In genomic region chr9:97852399-97853055, GRCh38 we compare ENCODE assay signal across 11 cellular contexts. TPM values are rescaled to one million over a fixed set of nuclear protein-coding genes. Genes with fewer than 3 reads are reported as not detected.
DNase-seq lines count a peak whose midpoint lies in the region; ATAC-seq and TF ChIP-seq lines count a peak whose summit lies in the region.
"Had no signal": no experiment of that assay in that cellular context is flagged by ENCODE, and none has a peak within 500 bp of the region (broad histone marks: within the 10 kb centered on the region; RNA-seq: fewer than 3 reads in every experiment).

No MANE protein-coding gene starts in this region.

- intact Hi-C loops in right cardiac atrium (cut with DNase I) (no loop called here), ascending aorta (cut with DNase I) (no loop called here)
- intact Hi-C loops in naive thymus-derived CD4-positive, alpha-beta T cell (cut with micrococcal nuclease), result loop anchor here (5.0 kb wide), 3 partner anchors 50 to 155 kb away; partner anchors contain the start of gene XPA (in 1 of the 2)

- H3K36me3 Mint-ChIP-seq in naive thymus-derived CD4-positive, alpha-beta T cell, result peaks cover 0 to 6% (median 0%) of the 10 kb centered on the region in 5 donors
- H3K36me3 Mint-ChIP-seq: activated naive CD8-positive, alpha-beta T cell treated with anti-CD3 and anti-CD28 coated beads, Interleukin-2, amount 10 ng/mL, durations not matched to agents 7 days and 5 days had no signal

- peak overlapping the region in 3 of 9 donors; percentile 21 to 52 (median 38) for H3K27ac Mint-ChIP-seq in naive thymus-derived CD4-positive, alpha-beta T cell
- H3K27ac Mint-ChIP-seq: activated naive CD8-positive, alpha-beta T cell treated with anti-CD3 and anti-CD28 coated beads, Interleukin-2, amount 10 ng/mL, durations not matched to agents 7 days and 5 days had no signal

- H3K4me3 ChIP-seq in right cardiac atrium (ENCODE audit: low read length) (peak overlapping the region; percentile 12), right atrium auricular region (peak overlapping the region in 1 of 2 donors; percentile 44), ascending aorta (peak overlapping the region; percentile 18 to 59)
- H3K4me3 ChIP-seq in naive thymus-derived CD4-positive, alpha-beta T cell (ENCODE audit: low read length), result peak overlapping the region; percentile 19

- TF ChIP-seq CTCF in right atrium auricular region (IDR thresholded peaks at IDR 0.05), result no peak
- no peak for TF ChIP-seq CTCF in ascending aorta (IDR thresholded peaks at IDR 0.05)

- CTCF ChIA-PET in naive thymus-derived CD4-positive, alpha-beta T cell (lab: Charles Lee), result interaction anchor here (1.0 kb wide), 1 partner anchor 13 kb away, joined by 3 read pairs; no protein-coding TSS in a partner anchor

- DNase-seq in right cardiac atrium (no peak), right atrium auricular region (ENCODE audit: low spot score) (no peak), ascending aorta (ENCODE audit: low spot score in 2 of 2) (no peak), SW480 (ENCODE audit: low spot score) (no peak), NOMO-1 treated with dmso at 0.1 percent for 144 hours (lab: John Stamatoyannopoulos, UW; ENCODE audit: unreplicated experiment) (no peak), mucosa of gallbladder (ENCODE audit: low spot score) (no peak)
- DNase-seq in naive thymus-derived CD4-positive, alpha-beta T cell, result peak in 1 of 9 donors; percentile 22
- DNase-seq: Caco-2 had no signal

- peaks cover 0 to 17% (median 0%) of the 10 kb centered on the region in 11 donors for H3K9me3 Mint-ChIP-seq in naive thymus-derived CD4-positive, alpha-beta T cell
- H3K9me3 Mint-ChIP-seq: activated naive CD8-positive, alpha-beta T cell treated with anti-CD3 and anti-CD28 coated beads, Interleukin-2, amount 10 ng/mL, durations not matched to agents 7 days and 5 days had no signal

- H3K27me3 ChIP-seq in right cardiac atrium (ENCODE audit: control insufficient read depth, insufficient read depth) (no peaks in the 10 kb centered on the region), right atrium auricular region (peaks cover 43 to 70% of the 10 kb centered on the region in 2 donors), ascending aorta (peaks cover 31% of the 10 kb centered on the region)
- H3K27me3 ChIP-seq in naive thymus-derived CD4-positive, alpha-beta T cell (ENCODE audit: control insufficient read depth in 2 of 2, insufficient read depth in 2 of 2, low read length in 2 of 2), result peaks cover 12 to 49% of the 10 kb centered on the region in 2 donors

- H3K4me1 Mint-ChIP-seq in naive thymus-derived CD4-positive, alpha-beta T cell, result peaks cover 5 to 43% (median 26%) of the 10 kb centered on the region in 7 donors

- H3K27ac ChIP-seq in right cardiac atrium (ENCODE audit: low read length) (no peak overlapping the region), right atrium auricular region (no peak overlapping the region), ascending aorta (no peak overlapping the region)
- H3K27ac ChIP-seq in naive thymus-derived CD4-positive, alpha-beta T cell (ENCODE audit: low read depth, low read length), result no peak overlapping the region

- H3K27me3 Mint-ChIP-seq in naive thymus-derived CD4-positive, alpha-beta T cell, result peaks cover 62 to 87% (median 71%) of the 10 kb centered on the region in 5 donors

- H3K4me3 Mint-ChIP-seq in naive thymus-derived CD4-positive, alpha-beta T cell, result peak overlapping the region; percentile 9 to 80 (median 64)

- 3% methylated on average over 34 of the region's 34 CpGs for WGBS in right cardiac atrium

- no peaks in the 10 kb centered on the region for H3K9me3 ChIP-seq in right cardiac atrium (ENCODE audit: control insufficient read depth, low read length)
- no peaks in the 10 kb centered on the region for H3K9me3 ChIP-seq in right atrium auricular region
- H3K9me3 ChIP-seq in ascending aorta, result no peaks in the 10 kb centered on the region
- H3K9me3 ChIP-seq in naive thymus-derived CD4-positive, alpha-beta T cell (ENCODE audit: control insufficient read depth in 2 of 3, low read length in 3 of 3), result no peaks in the 10 kb centered on the region
- H3K9me3 ChIP-seq: Caco-2 had no signal

- H3K36me3 ChIP-seq in right atrium auricular region, result no peaks in the 10 kb centered on the region
- no peaks in the 10 kb centered on the region for H3K36me3 ChIP-seq in ascending aorta
- H3K36me3 ChIP-seq in naive thymus-derived CD4-positive, alpha-beta T cell (ENCODE audit: control insufficient read depth in 2 of 3, insufficient read depth in 3 of 3, low read length in 3 of 3), result no peaks in the 10 kb centered on the region

- H3K4me1 ChIP-seq in right cardiac atrium (ENCODE audit: control insufficient read depth, insufficient read depth, low read length), result peaks cover 1% of the 10 kb centered on the region
- H3K4me1 ChIP-seq in right atrium auricular region, result peaks cover 0 to 42% of the 10 kb centered on the region in 2 donors
- H3K4me1 ChIP-seq in ascending aorta, result peaks cover 2 to 5% of the 10 kb centered on the region in 2 donors
- peaks cover 5 to 16% of the 10 kb centered on the region in 2 donors for H3K4me1 ChIP-seq in naive thymus-derived CD4-positive, alpha-beta T cell (ENCODE audit: control insufficient read depth in 2 of 2, insufficient read depth in 2 of 2, low read length in 2 of 2)
- H3K4me1 ChIP-seq: Caco-2 had no signal

- ATAC-seq in right cardiac atrium (no peak), GM21447 (IDR thresholded peaks at IDR 0.05; ENCODE audit: unreplicated experiment) (no peak)
- ATAC-seq in naive thymus-derived CD4-positive, alpha-beta T cell, result no peak

- POLR2A ChIA-PET in naive thymus-derived CD4-positive, alpha-beta T cell (lab: Charles Lee), result interaction anchor here (0.7 kb wide), 1 partner anchor 70 kb away, joined by 3 read pairs; the partner anchor contains the start of gene TRMO

RNA-seq across cellular contexts. Expression of gene FOXE1, which starts 0.5 kb away (rescaled TPM):
- total RNA-seq in right cardiac atrium, result not detected
- polyA plus RNA-seq in right cardiac atrium, result not detected
- not detected for total RNA-seq in right atrium auricular region
- total RNA-seq in ascending aorta, result not detected
- total RNA-seq in naive thymus-derived CD4-positive, alpha-beta T cell, result not detected
- under 1 TPM in 1 of 2 donors, not detected in 1; 0.05 TPM for polyA plus RNA-seq in naive thymus-derived CD4-positive, alpha-beta T cell
- not detected for total RNA-seq in mucosa of gallbladder
- total RNA-seq: Caco-2, HT1080 had no signal

Comparison
In these comparisons a context has a peak if more than half of its experiments do, and no peak if none do; other contexts are left out.
1. intact Hi-C loops: an anchor here in naive thymus-derived CD4-positive, alpha-beta T cell (5.0 kb wide); none called in right cardiac atrium and ascending aorta.